9 cellular contexts compared by ENCODE assay signal in the genomic region with DNA sequence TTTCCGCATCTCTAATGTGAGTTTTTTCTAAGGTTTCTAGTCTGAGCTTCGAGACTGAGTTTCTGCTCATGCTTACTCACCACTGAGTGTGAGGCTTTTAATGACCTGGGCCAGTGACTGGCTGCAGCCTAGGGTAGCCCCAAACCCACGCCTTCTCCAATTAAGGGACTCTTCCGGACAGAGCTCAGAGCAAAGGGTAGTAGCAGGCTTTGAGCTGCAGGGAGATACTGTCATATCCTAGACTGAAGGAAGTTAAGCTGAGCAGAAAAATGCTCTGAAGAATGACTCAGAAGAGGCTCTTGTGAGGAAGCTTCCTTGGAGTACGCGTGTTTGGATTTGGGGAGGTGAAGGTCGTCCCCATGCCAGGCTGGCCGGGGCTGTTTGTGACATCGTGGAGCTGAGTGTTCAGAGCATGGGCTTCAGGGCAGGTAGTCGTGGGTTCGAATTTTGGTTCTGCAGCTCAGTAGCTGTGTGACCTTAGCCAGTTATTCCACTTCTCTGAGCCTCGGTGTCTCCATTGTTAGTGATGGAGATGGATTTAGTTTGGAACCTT. TPM values are rescaled to one million over a fixed set of nuclear protein-coding genes. Genes with fewer than 3 reads are reported as not detected.
DNase-seq lines count a peak whose midpoint lies in the region; ATAC-seq and TF ChIP-seq lines count a peak whose summit lies in the region.
"Had no signal": no experiment of that assay in that cellular context is flagged by ENCODE, and none has a peak within 500 bp of the region (broad histone marks: within the 10 kb centered on the region; RNA-seq: fewer than 3 reads in every experiment).

No MANE protein-coding gene starts in this region.

- DNase-seq in AG10803 (ENCODE audit: low read depth) (peak; percentile 79), HT1080 (ENCODE audit: low read depth) (peak; percentile 95), hepatic stellate cell (ENCODE audit: low spot score) (peak; percentile 71), caudate nucleus (lab: John Stamatoyannopoulos, UW) (no peak), SKM-1 (lab: John Stamatoyannopoulos, UW; ENCODE audit: unreplicated experiment) (no peak), middle frontal gyrus (ENCODE audit: extremely low spot score, low spot score) (no peak)
- DNase-seq in activated T-cell treated with anti-CD3 and anti-CD28 coated beads, Interleukin-2, amount 50 U/mL, for 4 hours = no peak
- DNase-seq: NCI-H2171 treated with DMSO at 0.1 percent for 48 hours had no signal

- H3K27ac ChIP-seq in caudate nucleus (ENCODE audit: low read depth, low read length) = no peak overlapping the region

- H3K9me3 Mint-ChIP-seq in activated T-cell treated with anti-CD3 and anti-CD28 coated beads, Interleukin-2, amount 50 U/mL, for 4 hours = no peaks in the 10 kb centered on the region

- no peaks in the 10 kb centered on the region for H3K27me3 Mint-ChIP-seq in activated T-cell treated with anti-CD3 and anti-CD28 coated beads, Interleukin-2, amount 50 U/mL, for 4 hours (ENCODE audit: low read depth)

- H3K4me3 Mint-ChIP-seq in activated T-cell treated with anti-CD3 and anti-CD28 coated beads, Interleukin-2, amount 50 U/mL, for 4 hours = peak overlapping the region; percentile 42

- H3K36me3 Mint-ChIP-seq in activated T-cell treated with anti-CD3 and anti-CD28 coated beads, Interleukin-2, amount 50 U/mL, for 4 hours (ENCODE audit: insufficient read depth) = peaks cover 12% of the 10 kb centered on the region

- H3K4me3 ChIP-seq in AG10803 (ENCODE audit: low read length) = no peak overlapping the region

- TF ChIP-seq CTCF in AG10803 (conservative IDR thresholded peaks at IDR 0.05; ENCODE audit: low read length) = 0 out of 2 replicates have a peak, but pooled peaks have one; percentile 2

- H3K4me1 Mint-ChIP-seq in activated T-cell treated with anti-CD3 and anti-CD28 coated beads, Interleukin-2, amount 50 U/mL, for 4 hours (ENCODE audit: low read depth) = peaks cover 69% of the 10 kb centered on the region

- ATAC-seq in activated T-cell treated with anti-CD3 and anti-CD28 coated beads, Interleukin-2, amount 50 U/mL, for 4 hours = peak; percentile 39 to 56
- no peak for ATAC-seq in HG03039 (IDR thresholded peaks at IDR 0.05; ENCODE audit: unreplicated experiment)

RNA-seq across cellular contexts. Expression of a gene that starts 3.5 kb away (rescaled TPM):
- 5.9 and 7.5 TPM in 2 replicates for total RNA-seq in HT1080 (2014; rRNA removed; shearing (Covaris generic))
- 11.2 and 15.2 TPM in 2 replicates for polyA plus RNA-seq in HT1080 (2015; cell fraction: cytosol; rRNA removed)
- polyA plus RNA-seq in HT1080 (2015; cell fraction: nucleus; rRNA removed) = 48.2 and 51.1 TPM in 2 replicates
- 10 to 100 TPM; 39.1 to 48.4 (median 47.0) TPM for total RNA-seq in activated T-cell treated with anti-CD3 and anti-CD28 coated beads, Interleukin-2, amount 50 U/mL, for 4 hours

RNA-seq across cellular contexts. Expression of a gene that starts 3.7 kb away (rescaled TPM):
- 86.5 and 101 TPM in 2 replicates for total RNA-seq in HT1080 (2014; rRNA removed; shearing (Covaris generic))
- 79.0 and 117 TPM in 2 replicates for polyA plus RNA-seq in HT1080 (2015; cell fraction: cytosol; rRNA removed)
- 24.4 and 32.4 TPM in 2 replicates for polyA plus RNA-seq in HT1080 (2015; cell fraction: nucleus; rRNA removed)
- total RNA-seq in activated T-cell treated with anti-CD3 and anti-CD28 coated beads, Interleukin-2, amount 50 U/mL, for 4 hours = 10 to 100 TPM; 74.8 to 92.6 (median 76.2) TPM

RNA-seq across cellular contexts. Expression of a gene that starts 14.8 kb away (rescaled TPM):
- total RNA-seq in HT1080 (2014; rRNA removed; shearing (Covaris generic)) = 55.1 and 75.2 TPM in 2 replicates
- polyA plus RNA-seq in HT1080 (2015; cell fraction: cytosol; rRNA removed) = 73.0 and 86.0 TPM in 2 replicates
- polyA plus RNA-seq in HT1080 (2015; cell fraction: nucleus; rRNA removed) = 51.0 and 54.9 TPM in 2 replicates
- 10 to 100 TPM; 42.4 to 49.3 (median 45.2) TPM for total RNA-seq in activated T-cell treated with anti-CD3 and anti-CD28 coated beads, Interleukin-2, amount 50 U/mL, for 4 hours

RNA-seq across cellular contexts. Expression of a gene that starts 35.8 kb away (rescaled TPM):
- total RNA-seq in HT1080 (2014; rRNA removed; shearing (Covaris generic)) = 34.3 and 39.1 TPM in 2 replicates
- polyA plus RNA-seq in HT1080 (2015; cell fraction: cytosol; rRNA removed) = 39.4 and 39.9 TPM in 2 replicates
- 45.1 and 48.2 TPM in 2 replicates for polyA plus RNA-seq in HT1080 (2015; cell fraction: nucleus; rRNA removed)
- 10 to 100 TPM; 22.8 to 28.1 (median 27.5) TPM for total RNA-seq in activated T-cell treated with anti-CD3 and anti-CD28 coated beads, Interleukin-2, amount 50 U/mL, for 4 hours

Comparison
In these comparisons a context has a peak if more than half of its experiments do, and no peak if none do; other contexts are left out.
1. DNase-seq: peak in AG10803 (single experiment), HT1080 (single experiment) and hepatic stellate cell (single experiment); none in activated T-cell treated with anti-CD3 and anti-CD28 coated beads, Interleukin-2, amount 50 U/mL, for 4 hours (single experiment), caudate nucleus (0 of 61), SKM-1 (single experiment) and middle frontal gyrus (single experiment).